In the genomic region with DNA sequence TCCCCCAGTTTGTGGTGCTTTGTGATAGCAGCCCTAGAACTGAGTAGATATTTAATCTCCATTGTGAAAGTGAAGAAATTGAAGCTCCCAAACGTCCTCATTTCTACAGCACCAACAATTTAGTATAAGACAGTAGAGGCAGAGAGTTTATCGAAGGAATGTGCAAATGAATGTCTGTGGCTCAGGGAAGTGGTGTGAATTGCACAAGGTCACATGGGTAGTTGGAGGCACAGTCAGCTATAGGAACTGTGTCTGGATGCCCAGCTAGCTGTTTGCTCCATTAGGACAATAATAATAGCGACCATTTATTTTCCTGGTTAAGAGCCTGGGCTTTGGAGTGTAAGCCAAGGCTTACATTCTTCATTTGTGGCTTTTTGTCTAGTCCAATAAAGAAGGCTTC, we compare ENCODE assay signal across 19 cellular contexts.
A peak's percentile ranks its signal among the peaks of the same experiment; 100 is the strongest.
DNase-seq lines count a peak whose midpoint lies in the region; TF ChIP-seq lines count a peak whose summit lies in the region.
"Had no signal": no experiment of that assay in that cellular context is flagged by ENCODE, and none has a peak within 500 bp of the region (broad histone marks: within the 10 kb centered on the region; RNA-seq: fewer than 3 reads in every experiment).

No MANE protein-coding gene starts in this region.

- H3K27ac ChIP-seq in vagina = peak overlapping the region; percentile 17
- H3K27ac ChIP-seq: 22Rv1; A549; BLaER1 treated with 17β-estradiol and CSF1 and Interleukin-3, amounts not matched to agents 10 nM and 100 nM; GM23248 had no signal

- TF ChIP-seq POLR2A in vagina (IDR thresholded peaks at IDR 0.05) = no peak

- H3K9me3 ChIP-seq in vagina = no peaks in the 10 kb centered on the region
- H3K9me3 ChIP-seq: A549; BLaER1 treated with 17β-estradiol and CSF1 and Interleukin-3, amounts not matched to agents 10 nM and 100 nM; HAP-1 had no signal

- H3K4me3 ChIP-seq in AG10803 (ENCODE audit: low read length) (no peak overlapping the region), vagina (no peak overlapping the region)
- H3K4me3 ChIP-seq: A549; BLaER1 treated with 17β-estradiol and CSF1 and Interleukin-3, amounts not matched to agents 10 nM and 100 nM; GM12878; GM23248; HAP-1 had no signal

- peaks cover 16% of the 10 kb centered on the region for H3K4me1 ChIP-seq in vagina
- H3K4me1 ChIP-seq: A549, HAP-1 had no signal

- H3K36me3 ChIP-seq in vagina = no peaks in the 10 kb centered on the region
- H3K36me3 ChIP-seq: BLaER1 treated with 17β-estradiol and CSF1 and Interleukin-3, amounts not matched to agents 10 nM and 100 nM; HAP-1 had no signal

- TF ChIP-seq CTCF in AG10803 (conservative IDR thresholded peaks at IDR 0.05; ENCODE audit: low read length) (no peak), vagina (IDR thresholded peaks at IDR 0.05) (no peak)

- H3K9me3 Mint-ChIP-seq in activated T-helper 2 cell treated with anti-CD3 and anti-CD28 coated beads, Interferon-gamma antibody, Interleukin-2, Interleukin-4, amounts not matched to agents 10 μg/mL and 5 μg/mL and 100 μg/mL, durations not matched to agents 14 hours and 24 hours and 36 hours = no peaks in the 10 kb centered on the region
- H3K9me3 Mint-ChIP-seq: CD8-positive, alpha-beta T cell had no signal

- H3K27me3 Mint-ChIP-seq in activated T-helper 2 cell treated with anti-CD3 and anti-CD28 coated beads, Interferon-gamma antibody, Interleukin-2, Interleukin-4, amounts not matched to agents 10 μg/mL and 5 μg/mL and 100 μg/mL, durations not matched to agents 14 hours and 24 hours and 36 hours (ENCODE audit: low read depth) = peaks cover 14% of the 10 kb centered on the region

- H3K27ac Mint-ChIP-seq in activated T-helper 2 cell treated with anti-CD3 and anti-CD28 coated beads, Interferon-gamma antibody, Interleukin-2, Interleukin-4, amounts not matched to agents 10 μg/mL and 5 μg/mL and 100 μg/mL, durations not matched to agents 14 hours and 24 hours and 36 hours = no peak overlapping the region
- H3K27ac Mint-ChIP-seq: B cell; CD8-positive, alpha-beta T cell had no signal

- intact Hi-C loops in vagina (cut with DNase I) = no loop called here
- intact Hi-C loops in activated T-helper 2 cell treated with anti-CD3 and anti-CD28 coated beads, Interferon-gamma antibody, Interleukin-2, Interleukin-4, amounts not matched to agents 10 μg/mL and 5 μg/mL and 100 μg/mL, durations not matched to agents 14 hours and 24 hours and 36 hours (cut with micrococcal nuclease) = no loop called here

- H3K4me1 Mint-ChIP-seq in activated T-helper 2 cell treated with anti-CD3 and anti-CD28 coated beads, Interferon-gamma antibody, Interleukin-2, Interleukin-4, amounts not matched to agents 10 μg/mL and 5 μg/mL and 100 μg/mL, durations not matched to agents 14 hours and 24 hours and 36 hours (ENCODE audit: low read depth) = peaks cover 10% of the 10 kb centered on the region
- H3K4me1 Mint-ChIP-seq: B cell had no signal

- H3K36me3 Mint-ChIP-seq in activated T-helper 2 cell treated with anti-CD3 and anti-CD28 coated beads, Interferon-gamma antibody, Interleukin-2, Interleukin-4, amounts not matched to agents 10 μg/mL and 5 μg/mL and 100 μg/mL, durations not matched to agents 14 hours and 24 hours and 36 hours (ENCODE audit: low read depth) = no peaks in the 10 kb centered on the region
- H3K36me3 Mint-ChIP-seq: CD8-positive, alpha-beta T cell had no signal

- DNase-seq in AG10803 (ENCODE audit: low read depth) (peak; percentile 58), amniotic epithelial cell (ENCODE audit: low read depth) (peak; percentile 32), iris pigment epithelial cell (ENCODE audit: low read depth) (peak; percentile 21), vagina (ENCODE audit: extremely low spot score in 2 of 2) (peak in 1 of 2 donors; percentile 3), DMS79 (lab: John Stamatoyannopoulos, UW) (no peak), anterior cingulate cortex (lab: John Stamatoyannopoulos, UW) (no peak)
- DNase-seq in activated T-helper 2 cell treated with anti-CD3 and anti-CD28 coated beads, Interferon-gamma antibody, Interleukin-2, Interleukin-4, amounts not matched to agents 10 μg/mL and 5 μg/mL and 100 μg/mL, durations not matched to agents 14 hours and 24 hours and 36 hours (ENCODE audit: low spot score) = no peak
- DNase-seq: CD8-positive, alpha-beta T cell; COR-L47; DMS 273 treated with DMSO at 0.1 percent for 48 hours; GF-D8; GM23248; KG1 had no signal

- H3K4me3 Mint-ChIP-seq in activated T-helper 2 cell treated with anti-CD3 and anti-CD28 coated beads, Interferon-gamma antibody, Interleukin-2, Interleukin-4, amounts not matched to agents 10 μg/mL and 5 μg/mL and 100 μg/mL, durations not matched to agents 14 hours and 24 hours and 36 hours (ENCODE audit: low read depth) = no peak overlapping the region
- H3K4me3 Mint-ChIP-seq: B cell; CD8-positive, alpha-beta T cell had no signal

- no peaks in the 10 kb centered on the region for H3K27me3 ChIP-seq in vagina
- H3K27me3 ChIP-seq: BLaER1 treated with 17β-estradiol and CSF1 and Interleukin-3, amounts not matched to agents 10 nM and 100 nM had no signal

Comparison
In these comparisons a context has a peak if more than half of its experiments do, and no peak if none do; other contexts are left out.
1. DNase-seq: peak in AG10803 (single experiment), amniotic epithelial cell (single experiment) and iris pigment epithelial cell (single experiment); none in activated T-helper 2 cell treated with anti-CD3 and anti-CD28 coated beads, Interferon-gamma antibody, Interleukin-2, Interleukin-4, amounts not matched to agents 10 μg/mL and 5 μg/mL and 100 μg/mL, durations not matched to agents 14 hours and 24 hours and 36 hours (single experiment), DMS79 (single experiment) and anterior cingulate cortex (0 of 58).